Comparison of ENCODE assay signal across 7 cellular contexts in the genomic region with DNA sequence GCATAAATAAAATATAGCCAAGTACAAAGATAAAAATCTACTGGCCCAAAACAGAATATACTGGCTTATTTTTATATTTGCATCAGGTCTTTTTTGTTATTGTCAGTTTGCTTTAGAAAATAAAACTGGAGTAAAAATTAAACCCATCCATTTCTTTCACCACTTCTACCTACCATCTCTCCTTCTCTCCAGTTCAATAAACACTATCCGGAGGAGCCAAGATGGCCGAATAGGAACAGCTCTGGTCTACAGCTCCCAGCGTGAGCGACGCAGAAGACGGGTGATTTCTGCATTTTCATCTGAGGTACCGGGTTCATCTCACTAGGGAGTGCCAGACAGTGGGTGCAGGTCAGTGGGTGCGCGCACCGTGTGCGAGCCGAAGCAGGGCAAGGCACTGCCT.
DNase-seq lines count a peak whose midpoint lies in the region; ATAC-seq and TF ChIP-seq lines count a peak whose summit lies in the region.
"Not testable (repeated sequence)": the region's sequence is repeated elsewhere in the genome, so short reads cannot be mapped to it uniquely, and the experiment has no call there.

No MANE protein-coding gene starts in this region.

- H3K9ac ChIP-seq in colonic mucosa (ENCODE audit: low read depth in 2 of 2, low read length in 2 of 2): not testable (repeated sequence)

- H3K4me3 Mint-ChIP-seq in GM23338: not testable (repeated sequence)
- H3K4me3 Mint-ChIP-seq in nephron progenitor cell (peak overlapping the region; percentile 61), type B pancreatic cell (peak overlapping the region; percentile 77)

- POLR2A ChIA-PET in PC-9 (lab: Charles Lee; ENCODE audit: unreplicated experiment): not testable (repeated sequence)

- not testable (repeated sequence) for TF ChIP-seq CTCF in GM23338 (conservative IDR thresholded peaks at IDR 0.05; ENCODE audit: low read depth in 2 of 2); PC-9 (conservative IDR thresholded peaks at IDR 0.05); colonic mucosa (IDR thresholded peaks at IDR 0.05); nephron progenitor cell (IDR thresholded peaks at IDR 0.05); type B pancreatic cell (conservative IDR thresholded peaks at IDR 0.05)

- peak overlapping the region; percentile 50; the same call in 1 of the 2 replicates for H2AFZ ChIP-seq in GM23338
- 0 out of 2 replicates have a peak overlapping the region, but pooled peaks have one; percentile 60 for H2AFZ ChIP-seq in PC-9

- H3K36me3 Mint-ChIP-seq in GM23338 (ENCODE audit: low read depth) (peaks cover 15% of the 10 kb centered on the region), nephron progenitor cell (ENCODE audit: low read depth) (peaks cover 12% of the 10 kb centered on the region)
- H3K36me3 Mint-ChIP-seq in type B pancreatic cell: not testable (repeated sequence)

- not testable (repeated sequence) for H3K9me3 ChIP-seq in PC-9 (ENCODE audit: insufficient read depth, low read depth); colonic mucosa

- not testable (repeated sequence) for H3K27ac Mint-ChIP-seq in GM23338, nephron progenitor cell, type B pancreatic cell

- ATAC-seq in GM23338: not testable (repeated sequence)

- DNase-seq in GM23338 (ENCODE audit: low spot score): peak; percentile 11
- DNase-seq in NCI-H1436 (lab: John Stamatoyannopoulos, UW): peak; percentile 3
- peak; percentile 9 to 29 for DNase-seq in NCI-H526 (lab: John Stamatoyannopoulos, UW)
- not testable (repeated sequence) for DNase-seq in PC-9; nephron progenitor cell; type B pancreatic cell (ENCODE audit: extremely low spot score, unreplicated experiment)
- peak; percentile 32 for DNase-seq in colonic mucosa

- H3K4me2 ChIP-seq in GM23338 (peak overlapping the region; percentile 43; the same call in 1 of the 2 replicates), PC-9 (peak overlapping the region; percentile 34; the same call in 1 of the 2 replicates)

- H3K9me2 ChIP-seq in GM23338 (ENCODE audit: insufficient read depth); PC-9 (ENCODE audit: insufficient read depth): not testable (repeated sequence)

- intact Hi-C loops in PC-9 (cut with micrococcal nuclease; ENCODE audit: unreplicated experiment); colonic mucosa (cut with DNase I): not testable (repeated sequence)

- not testable (repeated sequence) for H3K4me1 ChIP-seq in GM23338 (ENCODE audit: insufficient read depth); PC-9 (replicated peaks; ENCODE audit: insufficient read depth); colonic mucosa

- H3K27ac ChIP-seq in GM23338 (ENCODE audit: low read depth); PC-9; colonic mucosa: not testable (repeated sequence)

- H3K4me3 ChIP-seq in GM23338: peak overlapping the region; percentile 39
- H3K4me3 ChIP-seq in PC-9: peak overlapping the region; percentile 36; the same call in 1 of the 2 replicates
- peak overlapping the region; percentile 40 for H3K4me3 ChIP-seq in colonic mucosa

- H3K27me3 ChIP-seq in GM23338 (ENCODE audit: insufficient read depth); PC-9 (ENCODE audit: insufficient read depth, low read depth); colonic mucosa: not testable (repeated sequence)

- not testable (repeated sequence) for H3F3A ChIP-seq in GM23338 (replicated peaks; ENCODE audit: low read depth); PC-9 (ENCODE audit: insufficient read depth, low read depth)

- BruUV-seq in PC-9 (replicated peaks; lab: Mats Ljungman, UMichigan): not testable (repeated sequence)

- not testable (repeated sequence) for H4K20me1 ChIP-seq in GM23338 (replicated peaks; ENCODE audit: insufficient read depth); PC-9 (ENCODE audit: insufficient read depth)

- CTCF ChIA-PET in PC-9 (lab: Charles Lee): not testable (repeated sequence)

- peaks cover 15% of the 10 kb centered on the region for H3K9me3 Mint-ChIP-seq in GM23338
- peaks cover 27% of the 10 kb centered on the region for H3K9me3 Mint-ChIP-seq in nephron progenitor cell
- not testable (repeated sequence) for H3K9me3 Mint-ChIP-seq in type B pancreatic cell

- not testable (repeated sequence) for H3K79me2 ChIP-seq in GM23338 (replicated peaks; ENCODE audit: insufficient read depth); PC-9 (ENCODE audit: low read depth)

- H3K4me1 Mint-ChIP-seq in GM23338; nephron progenitor cell; type B pancreatic cell (ENCODE audit: unreplicated experiment): not testable (repeated sequence)

- H3K27me3 Mint-ChIP-seq in GM23338 (ENCODE audit: insufficient read depth, low read depth, poor library complexity); type B pancreatic cell: not testable (repeated sequence)
- H3K27me3 Mint-ChIP-seq in nephron progenitor cell (ENCODE audit: low read depth, poor library complexity): peaks cover 12% of the 10 kb centered on the region

- H3K36me3 ChIP-seq in GM23338 (ENCODE audit: insufficient read depth); PC-9 (ENCODE audit: low read depth); colonic mucosa: not testable (repeated sequence)
